9 cellular contexts compared by ENCODE assay signal in the genomic region with DNA sequence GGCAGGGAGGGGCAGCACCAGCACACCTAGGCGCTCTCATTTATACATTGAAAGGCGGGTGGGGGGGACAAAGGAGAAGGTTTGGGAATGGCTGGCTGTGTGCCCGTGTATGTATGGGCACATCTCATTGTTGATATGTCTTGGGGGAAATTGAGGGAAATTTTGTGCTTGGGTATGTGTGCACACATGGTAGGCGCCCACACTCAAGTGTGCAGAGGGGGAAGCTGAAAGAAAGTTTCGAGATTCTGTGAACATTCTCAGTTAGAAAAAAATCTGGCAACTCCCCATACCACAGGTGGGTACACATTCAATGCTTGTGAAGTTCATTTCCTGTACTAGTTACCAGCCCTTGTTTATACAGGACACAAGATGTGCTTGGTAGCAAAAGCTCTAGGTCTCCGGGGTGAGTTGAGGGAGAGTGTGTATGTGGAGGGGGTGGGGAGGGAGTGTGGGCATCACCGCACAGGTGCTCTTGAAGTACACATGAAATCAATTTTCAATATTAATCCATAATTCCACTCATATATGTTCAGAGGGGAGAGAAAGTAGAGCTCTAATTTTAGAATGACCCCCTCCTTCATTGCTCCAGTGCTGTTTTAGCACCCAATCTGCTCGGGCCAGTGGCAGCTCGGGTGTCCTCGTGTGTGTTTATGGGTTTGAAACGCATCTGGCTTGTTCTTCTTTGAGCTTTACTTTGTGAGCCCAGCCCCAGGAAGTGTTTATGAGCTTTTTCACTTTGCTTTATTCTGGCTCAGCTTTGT.
A peak's percentile ranks its signal among the peaks of the same experiment; 100 is the strongest.
DNase-seq lines count a peak whose midpoint lies in the region; FAIRE-seq and TF ChIP-seq lines count a peak whose summit lies in the region.
"Had no signal": no experiment of that assay in that cellular context is flagged by ENCODE, and none has a peak within 500 bp of the region (broad histone marks: within the 10 kb centered on the region; RNA-seq: fewer than 3 reads in every experiment).

No MANE protein-coding gene starts in this region.

- CTCF ChIA-PET in OCI-LY7 (lab: Charles Lee; ENCODE audit: unreplicated experiment): interaction anchor here (0.6 to 1.8 kb wide), 4 partner anchors 13 to 179 kb away, joined by 3 to 10 read pairs (median 6); no protein-coding TSS in a partner anchor
- CTCF ChIA-PET in A673 (lab: Charles Lee): no interaction called here

- H2AFZ ChIP-seq in GM23248: no peak overlapping the region
- peak overlapping the region; percentile 84 for H2AFZ ChIP-seq in OCI-LY7 (ENCODE audit: low read length)

- H4K20me1 ChIP-seq in GM23248 (ENCODE audit: insufficient read depth): no peaks in the 10 kb centered on the region
- no peaks in the 10 kb centered on the region for H4K20me1 ChIP-seq in OCI-LY7 (ENCODE audit: insufficient read depth, low read length)

- DNase-seq in GM12892 (ENCODE audit: insufficient read length): peak; percentile 32
- no peak for DNase-seq in GM23248
- DNase-seq in OCI-LY7 (ENCODE audit: low spot score): peak; percentile 91
- no peak for DNase-seq in esophagus squamous epithelium (lab: John Stamatoyannopoulos, UW)
- no peak for DNase-seq in NCI-H2107 treated with DMSO at 0.1 percent for 48 hours (lab: John Stamatoyannopoulos, UW; ENCODE audit: unreplicated experiment)
- no peak for DNase-seq in A673 (ENCODE audit: low spot score)
- no peak for DNase-seq in SHP77 (lab: John Stamatoyannopoulos, UW)

- TF ChIP-seq CTCF in OCI-LY7 (conservative IDR thresholded peaks at IDR 0.05; ENCODE audit: low read length) (no peak), esophagus squamous epithelium (IDR thresholded peaks at IDR 0.05) (no peak), A673 (conservative IDR thresholded peaks at IDR 0.05; ENCODE audit: low read depth, low read length) (no peak)

- H3F3A ChIP-seq in GM23248 (ENCODE audit: insufficient read depth): peaks cover 46% of the 10 kb centered on the region

- FAIRE-seq in GM12892 (lab: Jason Lieb, UNC): peak; percentile 17

- BruUV-seq in OCI-LY7 (replicated peaks; lab: Mats Ljungman, UMichigan): no TSS peak
- BruUV-seq in A673 (replicated peaks; lab: Mats Ljungman, UMichigan): no TSS peak

- TF ChIP-seq POLR2A in GM12892 (IDR thresholded peaks at IDR 0.05; ENCODE audit: low read depth, low read length): no peak
- TF ChIP-seq POLR2A in esophagus squamous epithelium (IDR thresholded peaks at IDR 0.05): no peak

- H3K4me3 ChIP-seq in GM23248 (no peak overlapping the region), OCI-LY7 (ENCODE audit: low read depth, low read length, poor library complexity, severe bottlenecking) (peak overlapping the region; percentile 17), esophagus squamous epithelium (no peak overlapping the region), thymus (ENCODE audit: low read length) (no peak overlapping the region), A673 (ENCODE audit: low read depth, low read length, poor library complexity, severe bottlenecking) (no peak overlapping the region)

- WGBS in GM23248 (ENCODE audit: low coverage in 1 of 2, low lambda C conversion rate in 2 of 2, missing lambda C conversion rate in 2 of 2), 2 experiments: 64 to 71% methylated on average over 11 of the region's 11 CpGs
- WGBS in esophagus squamous epithelium, 2 donors: 48 to 50% methylated on average over 11 of the region's 11 CpGs
- 47% methylated on average over 11 of the region's 11 CpGs for WGBS in thymus

- no peaks in the 10 kb centered on the region for H3K9me3 ChIP-seq in GM23248 (ENCODE audit: low read depth)
- H3K9me3 ChIP-seq in OCI-LY7 (ENCODE audit: low read length): no peaks in the 10 kb centered on the region
- H3K9me3 ChIP-seq in esophagus squamous epithelium: no peaks in the 10 kb centered on the region
- H3K9me3 ChIP-seq in thymus (ENCODE audit: control insufficient read depth): no peaks in the 10 kb centered on the region
- no peaks in the 10 kb centered on the region for H3K9me3 ChIP-seq in A673 (ENCODE audit: low read depth, low read length, poor library complexity, severe bottlenecking)

- no peaks in the 10 kb centered on the region for H3K36me3 ChIP-seq in GM23248 (ENCODE audit: low read depth)
- H3K36me3 ChIP-seq in OCI-LY7 (ENCODE audit: insufficient read depth, low read length): no peaks in the 10 kb centered on the region
- no peaks in the 10 kb centered on the region for H3K36me3 ChIP-seq in esophagus squamous epithelium
- no peaks in the 10 kb centered on the region for H3K36me3 ChIP-seq in thymus (ENCODE audit: control insufficient read depth, insufficient read depth)
- no peaks in the 10 kb centered on the region for H3K36me3 ChIP-seq in A673 (ENCODE audit: insufficient read depth, low read length, poor library complexity, severe bottlenecking)

- intact Hi-C loops in OCI-LY7 (cut with micrococcal nuclease; ENCODE audit: unreplicated experiment) (loop anchor here (2.0 to 5.0 kb wide), 5 partner anchors 130 to 255 kb away; no protein-coding TSS in a partner anchor), esophagus squamous epithelium (cut with DNase I) (no loop called here), A673 (cut with micrococcal nuclease; ENCODE audit: unreplicated experiment) (no loop called here)

- H3K27ac ChIP-seq in GM23248 (peak overlapping the region; percentile 74), OCI-LY7 (ENCODE audit: low read depth, low read length, poor library complexity, severe bottlenecking) (peak overlapping the region; percentile 86), esophagus squamous epithelium (peak overlapping the region; percentile 78 to 92 (median 84)), thymus (ENCODE audit: low read depth) (peak overlapping the region; percentile 97), A673 (ENCODE audit: low read depth, low read length, poor library complexity, severe bottlenecking) (no peak overlapping the region)
- H3K27ac ChIP-seq: HL-60 had no signal

- H3K79me2 ChIP-seq in GM23248 (ENCODE audit: insufficient read depth): no peaks in the 10 kb centered on the region
- H3K79me2 ChIP-seq in OCI-LY7 (ENCODE audit: insufficient read depth, low read depth, low read length): no peaks in the 10 kb centered on the region

- in situ Hi-C loops in GM23248 (cut with MboI): no loop called here

- H3K27me3 ChIP-seq in GM23248 (replicated peaks; ENCODE audit: insufficient read depth) (no peaks in the 10 kb centered on the region), esophagus squamous epithelium (no peaks in the 10 kb centered on the region), thymus (ENCODE audit: control insufficient read depth, insufficient read depth) (no peaks in the 10 kb centered on the region), A673 (replicated peaks; ENCODE audit: insufficient read depth, low read depth, low read length, poor library complexity) (no peaks in the 10 kb centered on the region)

- peaks cover 40% of the 10 kb centered on the region for H3K4me1 ChIP-seq in GM23248 (ENCODE audit: insufficient read depth)
- H3K4me1 ChIP-seq in OCI-LY7 (ENCODE audit: insufficient read depth, low read length, poor library complexity, severe bottlenecking): peaks cover 54% of the 10 kb centered on the region
- peaks cover 31 to 88% (median 45%) of the 10 kb centered on the region in 3 donors for H3K4me1 ChIP-seq in esophagus squamous epithelium
- H3K4me1 ChIP-seq in thymus (ENCODE audit: control insufficient read depth, insufficient read depth, low read length): peaks cover 26% of the 10 kb centered on the region
- peaks cover 17% of the 10 kb centered on the region for H3K4me1 ChIP-seq in A673 (ENCODE audit: insufficient read depth, low read length, poor library complexity, severe bottlenecking)

- H3K4me2 ChIP-seq in GM23248 (ENCODE audit: unreplicated experiment) (peak overlapping the region; percentile 21), OCI-LY7 (ENCODE audit: low read length) (peak overlapping the region; percentile 68)

- POLR2A ChIA-PET in OCI-LY7 (lab: Charles Lee) (interaction anchor here (0.5 to 6.3 kb wide), 24 partner anchors 9 to 1030 kb away, joined by 3 to 55 read pairs (median 4); a partner anchor contains a TSS), A673 (lab: Charles Lee; ENCODE audit: low non-redundant PET) (no interaction called here)

- H3K9ac ChIP-seq in GM23248: peak overlapping the region; percentile 53

- H3K9me2 ChIP-seq in GM23248 (ENCODE audit: insufficient read depth) (no peaks in the 10 kb centered on the region), OCI-LY7 (ENCODE audit: insufficient read depth, low read length) (no peaks in the 10 kb centered on the region)

Comparison
In these comparisons a context has a peak if more than half of its experiments do, and no peak if none do; other contexts are left out.
1. DNase-seq: peak in GM12892 (single experiment) and OCI-LY7 (single experiment); none in GM23248 (single experiment), esophagus squamous epithelium (single experiment), NCI-H2107 treated with DMSO at 0.1 percent for 48 hours (single experiment), A673 (single experiment) and SHP77 (0 of 2).